Comparison of ENCODE assay signal across 17 cellular contexts in genomic region chr19:3345850-3346460, GRCh38. TPM values are rescaled to one million over a fixed set of nuclear protein-coding genes. Genes with fewer than 3 reads are reported as not detected.
DNase-seq lines count a peak whose midpoint lies in the region; ATAC-seq, FAIRE-seq and TF ChIP-seq lines count a peak whose summit lies in the region.
"Had no signal": no experiment of that assay in that cellular context is flagged by ENCODE, and none has a peak within 500 bp of the region (broad histone marks: within the 10 kb centered on the region; RNA-seq: fewer than 3 reads in every experiment).

No MANE protein-coding gene starts in this region.

- H3K36me3 Mint-ChIP-seq in effector memory CD8-positive, alpha-beta T cell (ENCODE audit: insufficient read depth): no peaks in the 10 kb centered on the region
- H3K36me3 Mint-ChIP-seq: memory B cell; stimulated activated effector memory CD8-positive, alpha-beta T cell treated with anti-CD3 and anti-CD28 coated beads, Interleukin-12 subunit alpha, Interleukin-12 subunit beta, amount 100 ng/mL, for 72 hours had no signal

- no peak for FAIRE-seq in pancreas (lab: Jason Lieb, UNC)
- FAIRE-seq: GM12891 had no signal

- no peak overlapping the region for H3K27ac Mint-ChIP-seq in effector memory CD8-positive, alpha-beta T cell
- H3K27ac Mint-ChIP-seq: endodermal cell; GM23338; memory B cell; stimulated activated effector memory CD8-positive, alpha-beta T cell treated with anti-CD3 and anti-CD28 coated beads, Interleukin-12 subunit alpha, Interleukin-12 subunit beta, amount 100 ng/mL, for 72 hours had no signal

- peaks cover 0 to 1% of the 10 kb centered on the region in 2 donors for H3K4me1 Mint-ChIP-seq in effector memory CD8-positive, alpha-beta T cell (ENCODE audit: low read depth in 2 of 2)
- H3K4me1 Mint-ChIP-seq: endodermal cell; GM23338; stimulated activated effector memory CD8-positive, alpha-beta T cell treated with anti-CD3 and anti-CD28 coated beads, Interleukin-12 subunit alpha, Interleukin-12 subunit beta, amount 100 ng/mL, for 72 hours had no signal

- H3K4me3 Mint-ChIP-seq in effector memory CD8-positive, alpha-beta T cell: no peak overlapping the region
- H3K4me3 Mint-ChIP-seq: endodermal cell; GM23338; memory B cell; stimulated activated effector memory CD8-positive, alpha-beta T cell treated with anti-CD3 and anti-CD28 coated beads, Interleukin-12 subunit alpha, Interleukin-12 subunit beta, amount 100 ng/mL, for 72 hours had no signal

- DNase-seq in ascending aorta (ENCODE audit: low spot score in 2 of 2) (no peak), heart right ventricle (no peak), pancreas (peak in 1 of 6 donors; percentile 50), upper lobe of right lung (no peak), NCI-H774 (lab: John Stamatoyannopoulos, UW) (no peak)
- no peak for DNase-seq in effector memory CD8-positive, alpha-beta T cell
- DNase-seq: activated CD4-positive, alpha-beta T cell treated with anti-CD3 and anti-CD28 coated beads for 1 hour; activated T-cell treated with anti-CD3 and anti-CD28 coated beads, Interleukin-2, amount 50 U/mL, for 1 hour; amniotic stem cell; endodermal cell; stimulated activated CD4-positive, alpha-beta T cell treated with anti-CD3 and anti-CD28 coated beads, Interleukin-2, amount 100 ng/mL, for 48 hours had no signal

- intact Hi-C loops in ascending aorta (cut with DNase I): loop anchor here (2.0 kb wide), 1 partner anchor 13 kb away; no protein-coding TSS in a partner anchor
- intact Hi-C loops in heart right ventricle (cut with DNase I): loop anchor here in 1 of 10 donors (5.0 kb wide), 1 partner anchor 81 kb away; no protein-coding TSS in a partner anchor
- intact Hi-C loops in pancreas (cut with DNase I): loop anchor here in 1 of 3 donors (10.0 kb wide), 1 partner anchor 59 kb away; no protein-coding TSS in a partner anchor
- intact Hi-C loops in upper lobe of right lung (cut with DNase I): no loop called here

- WGBS in heart right ventricle, 2 donors: 63 to 66% methylated on average over 15 of the region's 15 CpGs
- 55 to 65% methylated on average over 15 of the region's 15 CpGs for WGBS in pancreas, 2 donors

- TF ChIP-seq POLR2A in GM18505 (IDR thresholded peaks at IDR 0.05; ENCODE audit: borderline replicate concordance, extremely low read depth, insufficient read depth, insufficient read length): no peak

- no peaks in the 10 kb centered on the region for H3K27me3 ChIP-seq in ascending aorta
- no peaks in the 10 kb centered on the region for H3K27me3 ChIP-seq in heart right ventricle
- H3K27me3 ChIP-seq in pancreas: no peaks in the 10 kb centered on the region
- no peaks in the 10 kb centered on the region for H3K27me3 ChIP-seq in upper lobe of right lung

- no peak for TF ChIP-seq CTCF in ascending aorta (IDR thresholded peaks at IDR 0.05)
- TF ChIP-seq CTCF in heart right ventricle (IDR thresholded peaks at IDR 0.05): no peak
- TF ChIP-seq CTCF in pancreas (IDR thresholded peaks at IDR 0.05): no peak
- TF ChIP-seq CTCF in upper lobe of right lung (IDR thresholded peaks at IDR 0.05): no peak

- H3K9me3 Mint-ChIP-seq in effector memory CD8-positive, alpha-beta T cell: no peaks in the 10 kb centered on the region
- H3K9me3 Mint-ChIP-seq: endodermal cell; GM23338; memory B cell; stimulated activated effector memory CD8-positive, alpha-beta T cell treated with anti-CD3 and anti-CD28 coated beads, Interleukin-12 subunit alpha, Interleukin-12 subunit beta, amount 100 ng/mL, for 72 hours had no signal

- H3K27ac ChIP-seq in ascending aorta (peak overlapping the region; percentile 81 to 86), heart right ventricle (peak overlapping the region in 9 of 10 donors; percentile 3 to 85 (median 71)), pancreas (peak overlapping the region; percentile 89 to 96 (median 92)), upper lobe of right lung (peak overlapping the region; percentile 61)

- H3K36me3 ChIP-seq in ascending aorta (no peaks in the 10 kb centered on the region), heart right ventricle (no peaks in the 10 kb centered on the region), pancreas (no peaks in the 10 kb centered on the region), upper lobe of right lung (no peaks in the 10 kb centered on the region)

- H3K9me3 ChIP-seq in ascending aorta (no peaks in the 10 kb centered on the region), heart right ventricle (no peaks in the 10 kb centered on the region), pancreas (no peaks in the 10 kb centered on the region), upper lobe of right lung (no peaks in the 10 kb centered on the region)

- peak in 3 of 8 donors; percentile 1 to 6 (median 3) for ATAC-seq in heart right ventricle
- ATAC-seq in pancreas: no peak
- no peak for ATAC-seq in upper lobe of right lung
- no peak for ATAC-seq in effector memory CD8-positive, alpha-beta T cell (replicated peaks)
- ATAC-seq in GM19023 (IDR thresholded peaks at IDR 0.05; ENCODE audit: unreplicated experiment): no peak
- no peak for ATAC-seq in GM18505 (IDR thresholded peaks at IDR 0.05; ENCODE audit: unreplicated experiment)
- ATAC-seq: GM23338; stimulated activated effector memory CD8-positive, alpha-beta T cell treated with anti-CD3 and anti-CD28 coated beads, Interleukin-12 subunit alpha, Interleukin-12 subunit beta, amount 100 ng/mL, for 72 hours had no signal

- H3K4me3 ChIP-seq in ascending aorta: peak overlapping the region; percentile 24 to 45
- no peak overlapping the region for H3K4me3 ChIP-seq in heart right ventricle
- H3K4me3 ChIP-seq in pancreas: peak overlapping the region in 1 of 4 donors; percentile 7
- no peak overlapping the region for H3K4me3 ChIP-seq in upper lobe of right lung
- H3K4me3 ChIP-seq: GM23338 had no signal

- no peaks in the 10 kb centered on the region for H3K27me3 Mint-ChIP-seq in effector memory CD8-positive, alpha-beta T cell

- H3K4me1 ChIP-seq in ascending aorta (peaks cover 13 to 32% of the 10 kb centered on the region in 2 donors), heart right ventricle (peaks cover 11 to 31% (median 27%) of the 10 kb centered on the region in 9 donors), pancreas (peaks cover 31 to 43% (median 39%) of the 10 kb centered on the region in 3 donors), upper lobe of right lung (peaks cover 29% of the 10 kb centered on the region)

RNA-seq across cellular contexts. Expression of gene NFIC, which starts 20.4 kb away (rescaled TPM):
- total RNA-seq in ascending aorta (194 TPM), heart right ventricle (100 to 1,000 TPM; 132 to 217 (median 161) TPM), pancreas (100 to 1,000 TPM; 106 to 203 (median 127) TPM), upper lobe of right lung (150 TPM)
- polyA plus RNA-seq in heart right ventricle (100 to 1,000 TPM in 1 of 2 donors, 10 to 100 TPM in 1; 52.3 to 147 TPM), pancreas (10 to 100 TPM; 21.3 to 74.9 TPM)

Comparison
In these comparisons a context has a peak if more than half of its experiments do, and no peak if none do; other contexts are left out.
1. H3K4me3 ChIP-seq: peak in ascending aorta (2 of 2); none in heart right ventricle (0 of 10) and upper lobe of right lung (single experiment).
2. Peak in every context shown above with its lines, with median percentiles within 50 percentile points of each other: H3K27ac ChIP-seq.